Comparison of ENCODE assay signal across 1 cellular context in genomic region chr12:23771230-23771949, GRCh38.
TF ChIP-seq lines count a peak whose summit lies in the region.

No MANE protein-coding gene starts in this region.

TF ChIP-seq in SK-N-SH treated with all-trans-retinoic acid at 6 μM for 48 hours, 23 proteins besides CTCF, POLR2A, EP300 and RAD21 (continued from another document):
- TF ChIP-seq, protein P1, sequence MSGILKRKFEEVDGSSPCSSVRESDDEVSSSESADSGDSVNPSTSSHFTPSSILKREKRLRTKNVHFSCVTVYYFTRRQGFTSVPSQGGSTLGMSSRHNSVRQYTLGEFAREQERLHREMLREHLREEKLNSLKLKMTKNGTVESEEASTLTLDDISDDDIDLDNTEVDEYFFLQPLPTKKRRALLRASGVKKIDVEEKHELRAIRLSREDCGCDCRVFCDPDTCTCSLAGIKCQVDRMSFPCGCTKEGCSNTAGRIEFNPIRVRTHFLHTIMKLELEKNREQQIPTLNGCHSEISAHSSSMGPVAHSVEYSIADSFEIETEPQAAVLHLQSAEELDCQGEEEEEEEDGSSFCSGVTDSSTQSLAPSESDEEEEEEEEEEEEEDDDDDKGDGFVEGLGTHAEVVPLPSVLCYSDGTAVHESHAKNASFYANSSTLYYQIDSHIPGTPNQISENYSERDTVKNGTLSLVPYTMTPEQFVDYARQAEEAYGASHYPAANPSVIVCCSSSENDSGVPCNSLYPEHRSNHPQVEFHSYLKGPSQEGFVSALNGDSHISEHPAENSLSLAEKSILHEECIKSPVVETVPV (CRISPR knock-in tag; IDR thresholded peaks at IDR 0.05) = no peak
